Comparison of ENCODE assay signal across 19 cellular contexts in genomic region chr20:62059926-62060630, GRCh38. TPM values are rescaled to one million over a fixed set of nuclear protein-coding genes. Genes with fewer than 3 reads are reported as not detected.
A peak's percentile ranks its signal among the peaks of the same experiment; 100 is the strongest.
DNase-seq lines count a peak whose midpoint lies in the region; ATAC-seq and TF ChIP-seq lines count a peak whose summit lies in the region.
"Had no signal": no experiment of that assay in that cellular context is flagged by ENCODE, and none has a peak within 500 bp of the region (broad histone marks: within the 10 kb centered on the region; RNA-seq: fewer than 3 reads in every experiment).

No MANE protein-coding gene starts in this region.

- no peak for TF ChIP-seq POLR2A in gastrocnemius medialis (IDR thresholded peaks at IDR 0.05)

- no peak overlapping the region for H3K4me3 ChIP-seq in CD8-positive, alpha-beta T cell (ENCODE audit: low read depth, low read length)
- H3K4me3 ChIP-seq in HEK293 (ENCODE audit: low read depth, low read length) = no peak overlapping the region
- no peak overlapping the region for H3K4me3 ChIP-seq in gastrocnemius medialis
- H3K4me3 ChIP-seq: Peyer's patch had no signal

- peaks cover 5% of the 10 kb centered on the region for H3K36me3 Mint-ChIP-seq in CD8-positive, alpha-beta T cell
- H3K36me3 Mint-ChIP-seq in brain = peaks cover 15% of the 10 kb centered on the region
- H3K36me3 Mint-ChIP-seq in stimulated activated effector memory CD8-positive, alpha-beta T cell treated with anti-CD3 and anti-CD28 coated beads, Interleukin-12 subunit alpha, Interleukin-12 subunit beta, amount 100 ng/mL, for 72 hours = peaks cover 24% of the 10 kb centered on the region
- H3K36me3 Mint-ChIP-seq: T-cell had no signal

- in situ Hi-C loops in gastrocnemius medialis (cut with MboI; ENCODE audit: low sequenced_read_pairs in 4 of 4) = loop anchor here in 1 of 4 donors (10.0 kb wide), 1 partner anchor 65 kb away; the partner anchor contains the start of gene LSM14B

- CTCF ChIA-PET in CD8-positive, alpha-beta T cell (lab: Charles Lee) = interaction anchor here (2.1 kb wide), 1 partner anchor 49 kb away, joined by 10 read pairs; no protein-coding TSS in a partner anchor
- CTCF ChIA-PET in HEK293 (lab: Yijun Ruan, JAX) = no interaction called here

- intact Hi-C loops in CD8-positive, alpha-beta T cell (cut with DNase I, micrococcal nuclease) = loop anchor here (5.0 kb wide), 2 partner anchors 33 to 48 kb away; no protein-coding TSS in a partner anchor
- intact Hi-C loops in gastrocnemius medialis (cut with DNase I; ENCODE audit: low total_unique reads) = no loop called here

- H3K9me3 ChIP-seq in CD8-positive, alpha-beta T cell (ENCODE audit: low read length) = no peaks in the 10 kb centered on the region
- H3K9me3 ChIP-seq in HEK293 (ENCODE audit: control insufficient read depth, insufficient read depth, low read depth, low read length) (no peaks in the 10 kb centered on the region), gastrocnemius medialis (no peaks in the 10 kb centered on the region)
- H3K9me3 ChIP-seq: Peyer's patch, SK-N-SH had no signal

- no peak for DNase-seq in CD8-positive, alpha-beta T cell
- no peak for DNase-seq in stimulated activated effector memory CD8-positive, alpha-beta T cell treated with anti-CD3 and anti-CD28 coated beads, Interleukin-12 subunit alpha, Interleukin-12 subunit beta, amount 100 ng/mL, for 72 hours (ENCODE audit: low spot score in 2 of 2)
- DNase-seq in gastrocnemius medialis (no peak), NOMO-1 treated with dmso at 0.1 percent for 144 hours (lab: John Stamatoyannopoulos, UW; ENCODE audit: unreplicated experiment) (no peak)
- no peak for DNase-seq in effector CD4-positive, alpha-beta T cell
- DNase-seq: ACHN, AML-193, Calu3, DMS79 treated with DMSO at 0.1 percent for 48 hours, Kasumi-1, NCI-H510A treated with DMSO at 0.1 percent for 48 hours, NCI-H82, SK-N-SH, T-cell had no signal

- TF ChIP-seq CTCF in CD8-positive, alpha-beta T cell (IDR thresholded peaks at IDR 0.05) = no peak
- TF ChIP-seq CTCF in HEK293 (tag by site-specific recombination; IDR thresholded peaks at IDR 0.05) (no peak), brain (conservative IDR thresholded peaks at IDR 0.05) (no peak), gastrocnemius medialis (IDR thresholded peaks at IDR 0.05 in 4 of 5, conservative IDR thresholded peaks at IDR 0.05 in 1 of 5) (no peak)

- H3K36me3 ChIP-seq in CD8-positive, alpha-beta T cell (ENCODE audit: insufficient read depth, low read length) = no peaks in the 10 kb centered on the region
- H3K36me3 ChIP-seq in HEK293 (ENCODE audit: control insufficient read depth in 2 of 2, insufficient read depth in 1 of 2, low read length in 2 of 2) (peaks cover 0 to 37% of the 10 kb centered on the region in 2 experiments; a peak in 1 of 3 replicates), gastrocnemius medialis (no peaks in the 10 kb centered on the region)

- no peak overlapping the region for H3K27ac ChIP-seq in CD8-positive, alpha-beta T cell (ENCODE audit: low read depth, low read length)
- H3K27ac ChIP-seq in HEK293 (ENCODE audit: extremely low read depth, low read depth, low read length) (no peak overlapping the region), gastrocnemius medialis (no peak overlapping the region)
- H3K27ac ChIP-seq: Peyer's patch had no signal

- H3K4me1 ChIP-seq in CD8-positive, alpha-beta T cell (ENCODE audit: insufficient read depth, low read length) = peaks cover 49% of the 10 kb centered on the region
- H3K4me1 ChIP-seq in HEK293 (ENCODE audit: control insufficient read depth, insufficient read depth, low read length) (no peaks in the 10 kb centered on the region), gastrocnemius medialis (peaks cover 20 to 30% of the 10 kb centered on the region in 2 donors)

- H3K27me3 Mint-ChIP-seq in CD8-positive, alpha-beta T cell (ENCODE audit: low read depth) = no peaks in the 10 kb centered on the region
- H3K27me3 Mint-ChIP-seq in brain = no peaks in the 10 kb centered on the region
- H3K27me3 Mint-ChIP-seq: IgD-negative memory B cell, T-cell had no signal

- H3K27me3 ChIP-seq in CD8-positive, alpha-beta T cell (ENCODE audit: insufficient read depth, low read length) = no peaks in the 10 kb centered on the region
- H3K27me3 ChIP-seq in gastrocnemius medialis = no peaks in the 10 kb centered on the region
- H3K27me3 ChIP-seq: Peyer's patch had no signal

- H3K4me3 Mint-ChIP-seq in CD8-positive, alpha-beta T cell = no peak overlapping the region
- peak overlapping the region in 1 of 5 experiments; percentile 14 for H3K4me3 Mint-ChIP-seq in brain
- no peak overlapping the region for H3K4me3 Mint-ChIP-seq in stimulated activated effector memory CD8-positive, alpha-beta T cell treated with anti-CD3 and anti-CD28 coated beads, Interleukin-12 subunit alpha, Interleukin-12 subunit beta, amount 100 ng/mL, for 72 hours

- H3K4me1 Mint-ChIP-seq in CD8-positive, alpha-beta T cell (ENCODE audit: low read depth) = peaks cover 69% of the 10 kb centered on the region
- H3K4me1 Mint-ChIP-seq in brain = peaks cover 52% of the 10 kb centered on the region
- peaks cover 68% of the 10 kb centered on the region for H3K4me1 Mint-ChIP-seq in stimulated activated effector memory CD8-positive, alpha-beta T cell treated with anti-CD3 and anti-CD28 coated beads, Interleukin-12 subunit alpha, Interleukin-12 subunit beta, amount 100 ng/mL, for 72 hours

- ATAC-seq in CD8-positive, alpha-beta T cell = no peak
- ATAC-seq in stimulated activated effector memory CD8-positive, alpha-beta T cell treated with anti-CD3 and anti-CD28 coated beads, Interleukin-12 subunit alpha, Interleukin-12 subunit beta, amount 100 ng/mL, for 72 hours = no peak
- no peak for ATAC-seq in gastrocnemius medialis
- ATAC-seq in HG03139 (IDR thresholded peaks at IDR 0.05; ENCODE audit: unreplicated experiment) = no peak
- ATAC-seq: T-cell had no signal

- H3K27ac Mint-ChIP-seq in CD8-positive, alpha-beta T cell = peak overlapping the region; percentile 39
- H3K27ac Mint-ChIP-seq in brain = peak overlapping the region in 4 of 5 experiments; percentile 10 to 51 (median 29)
- H3K27ac Mint-ChIP-seq in stimulated activated effector memory CD8-positive, alpha-beta T cell treated with anti-CD3 and anti-CD28 coated beads, Interleukin-12 subunit alpha, Interleukin-12 subunit beta, amount 100 ng/mL, for 72 hours = peak overlapping the region; percentile 21

- no peaks in the 10 kb centered on the region for H3K9me3 Mint-ChIP-seq in CD8-positive, alpha-beta T cell
- no peaks in the 10 kb centered on the region for H3K9me3 Mint-ChIP-seq in brain
- no peaks in the 10 kb centered on the region for H3K9me3 Mint-ChIP-seq in stimulated activated effector memory CD8-positive, alpha-beta T cell treated with anti-CD3 and anti-CD28 coated beads, Interleukin-12 subunit alpha, Interleukin-12 subunit beta, amount 100 ng/mL, for 72 hours
- H3K9me3 Mint-ChIP-seq: IgD-negative memory B cell, T-cell had no signal

- POLR2A ChIA-PET in CD8-positive, alpha-beta T cell (lab: Charles Lee) = no interaction called here
- POLR2A ChIA-PET in HEK293 (lab: Yijun Ruan, JAX) = no interaction called here

TF ChIP-seq in HEK293, 187 proteins besides CTCF, POLR2A, EP300 and RAD21:
- TF ChIP-seq KLF10 (tag by site-specific recombination; IDR thresholded peaks at IDR 0.05) = 0 out of 2 replicates have a peak, but pooled peaks have one; percentile 37
- TF ChIP-seq ZNF600 (tag by site-specific recombination; IDR thresholded peaks at IDR 0.05) = 0 out of 2 replicates have a peak, but pooled peaks have one; percentile 27
- peak; percentile 23; the same call in 1 of the 2 replicates for TF ChIP-seq KLF9 (tag by site-specific recombination; IDR thresholded peaks at IDR 0.05; ENCODE audit: low read depth)
- TF ChIP-seq ZSCAN16 (tag by site-specific recombination; IDR thresholded peaks at IDR 0.05) = no peak

RNA-seq across cellular contexts. Expression of gene TAF4, which starts 5.6 kb away (rescaled TPM):
- total RNA-seq in CD8-positive, alpha-beta T cell = 10 to 100 TPM in 1 of 2 experiments, 1 to 10 TPM in 1; 9.8 to 14.1 TPM
- 15.1 TPM for polyA plus RNA-seq in brain (ENCODE audit: insufficient read depth, low read depth, low replicate concordance)
- total RNA-seq in gastrocnemius medialis = 10 to 100 TPM in 3 of 4 donors, 1 to 10 TPM in 1; 8.0 to 24.9 (median 13.9) TPM
